In the genomic region with DNA sequence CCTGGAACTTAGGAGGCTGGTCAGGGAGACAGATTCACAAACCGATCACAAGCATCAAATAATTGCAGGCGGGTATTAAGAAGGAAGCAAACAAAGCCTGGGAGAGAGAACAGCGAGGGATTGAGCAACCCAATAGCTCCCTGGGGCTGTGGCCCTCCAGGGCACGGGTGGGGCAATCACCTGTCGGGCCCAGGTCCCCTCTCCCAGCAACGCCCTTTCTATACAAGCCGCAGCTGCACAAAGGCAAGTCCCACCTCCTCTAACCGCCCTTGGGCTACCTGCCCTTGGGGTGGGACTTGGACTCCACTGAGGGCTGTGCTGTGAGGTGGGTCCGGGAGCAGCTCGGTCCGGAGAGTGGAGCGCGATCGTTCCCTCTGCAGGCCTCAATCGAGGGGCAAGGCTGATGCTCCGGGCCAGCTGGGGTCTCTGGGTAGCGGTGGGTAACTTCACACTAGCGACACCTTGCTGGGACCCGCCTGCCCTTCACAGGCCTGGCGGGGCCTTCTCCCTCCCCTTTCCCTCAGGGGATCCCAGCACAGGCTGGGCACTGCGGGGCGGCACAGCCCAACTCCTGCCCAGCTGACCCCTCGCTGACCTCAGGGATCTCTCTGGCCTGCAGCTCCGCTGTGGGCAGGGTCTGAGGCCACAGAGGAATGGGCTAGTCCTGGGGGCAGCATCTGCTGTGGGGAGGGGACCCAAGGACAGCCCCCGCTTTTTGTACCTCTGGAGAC, we compare ENCODE assay signal across 9 cellular contexts. TPM values are rescaled to one million over a fixed set of nuclear protein-coding genes. Genes with fewer than 3 reads are reported as not detected.
DNase-seq lines count a peak whose midpoint lies in the region; ATAC-seq and TF ChIP-seq lines count a peak whose summit lies in the region.
"Had no signal": no experiment of that assay in that cellular context is flagged by ENCODE, and none has a peak within 500 bp of the region (broad histone marks: within the 10 kb centered on the region; RNA-seq: fewer than 3 reads in every experiment).

No MANE protein-coding gene starts in this region.

- peaks cover 3% of the 10 kb centered on the region for H3K4me1 ChIP-seq in KMS-11 (ENCODE audit: low read depth, poor library complexity, severe bottlenecking)
- peaks cover 0 to 34% (median 14%) of the 10 kb centered on the region in 4 donors for H3K4me1 ChIP-seq in tibial artery

- H3K27ac ChIP-seq in C4-2B = peak overlapping the region; percentile 99
- peak overlapping the region; percentile 50; the same call in 1 of the 2 replicates for H3K27ac ChIP-seq in KMS-11
- H3K27ac ChIP-seq in tibial artery = peak overlapping the region; percentile 50 to 66

- H3K27me3 ChIP-seq in KMS-11 (ENCODE audit: insufficient read depth, low read depth) = no peaks in the 10 kb centered on the region
- no peaks in the 10 kb centered on the region for H3K27me3 ChIP-seq in tibial artery

- peaks cover 71% of the 10 kb centered on the region for H3K4me1 Mint-ChIP-seq in activated naive CD8-positive, alpha-beta T cell treated with anti-CD3 and anti-CD28 coated beads for 36 hours

- peaks cover 8% of the 10 kb centered on the region; the same call in 1 of the 2 replicates for H3K36me3 ChIP-seq in KMS-11 (ENCODE audit: insufficient read depth)
- H3K36me3 ChIP-seq in tibial artery = peaks cover 21 to 39% (median 24%) of the 10 kb centered on the region in 3 donors

- H3K27me3 Mint-ChIP-seq in activated naive CD8-positive, alpha-beta T cell treated with anti-CD3 and anti-CD28 coated beads for 36 hours = no peaks in the 10 kb centered on the region

- intact Hi-C loops in tibial artery (cut with DNase I; ENCODE audit: low total_unique reads) = no loop called here

- H3K4me2 ChIP-seq in KMS-11 = peak overlapping the region; percentile 6; the same call in 1 of the 2 replicates

- H3K36me3 Mint-ChIP-seq in activated naive CD8-positive, alpha-beta T cell treated with anti-CD3 and anti-CD28 coated beads for 36 hours = peaks cover 61% of the 10 kb centered on the region

- H3K4me3 ChIP-seq in KMS-11 (IDR thresholded peaks at IDR 0.05; ENCODE audit: insufficient read depth, low read depth, low read length) (no peak overlapping the region), tibial artery (no peak overlapping the region)

- peak overlapping the region; percentile 93 for H3K27ac Mint-ChIP-seq in activated naive CD8-positive, alpha-beta T cell treated with anti-CD3 and anti-CD28 coated beads for 36 hours

- H4K20me1 ChIP-seq in KMS-11 (ENCODE audit: insufficient read depth) = no peaks in the 10 kb centered on the region

- DNase-seq in activated naive CD8-positive, alpha-beta T cell treated with anti-CD3 and anti-CD28 coated beads for 36 hours = peak; percentile 13
- DNase-seq in left kidney (ENCODE audit: low read depth, low spot score) (peak; percentile 32), tibial artery (peak in 1 of 2 donors; percentile 66), NCI-H1694 (lab: John Stamatoyannopoulos, UW) (no peak)
- no peak for DNase-seq in stimulated activated naive CD4-positive, alpha-beta T cell treated with Interleukin-2 at 50 U/mL for 16 hours (lab: John Stamatoyannopoulos, UW)

- peak; percentile 52 for TF ChIP-seq CTCF in C4-2B (conservative IDR thresholded peaks at IDR 0.05)
- no peak for TF ChIP-seq CTCF in KMS-11 (conservative IDR thresholded peaks at IDR 0.05; ENCODE audit: low read depth, low read length)
- TF ChIP-seq CTCF in tibial artery (IDR thresholded peaks at IDR 0.05) = no peak

- no peaks in the 10 kb centered on the region for H3K9me3 ChIP-seq in tibial artery

- ATAC-seq in GM18873 (IDR thresholded peaks at IDR 0.05; ENCODE audit: low FRiP score, unreplicated experiment) = no peak

- no peaks in the 10 kb centered on the region for H3K9me3 Mint-ChIP-seq in activated naive CD8-positive, alpha-beta T cell treated with anti-CD3 and anti-CD28 coated beads for 36 hours

- H2AFZ ChIP-seq in KMS-11 (ENCODE audit: low read depth) = peak overlapping the region; percentile 14; the same call in 1 of the 2 replicates

- H3K4me3 Mint-ChIP-seq in activated naive CD8-positive, alpha-beta T cell treated with anti-CD3 and anti-CD28 coated beads for 36 hours = peak overlapping the region; percentile 100

- peak overlapping the region; percentile 42; the same call in 1 of the 2 replicates for H3K9ac ChIP-seq in KMS-11

- H3K79me2 ChIP-seq in KMS-11 (ENCODE audit: insufficient read depth, low read depth) = no peaks in the 10 kb centered on the region; the same call in 1 of the 2 replicates

RNA-seq across cellular contexts. Expression of a gene that starts 8.0 kb away (rescaled TPM):
- 100 to 1,000 TPM; 556 to 557 TPM for total RNA-seq in activated naive CD8-positive, alpha-beta T cell treated with anti-CD3 and anti-CD28 coated beads for 36 hours

RNA-seq across cellular contexts. Expression of a gene that starts 8.3 kb away (rescaled TPM):
- 100 to 1,000 TPM; 130 to 140 TPM for total RNA-seq in activated naive CD8-positive, alpha-beta T cell treated with anti-CD3 and anti-CD28 coated beads for 36 hours

RNA-seq across cellular contexts. Expression of a gene that starts 11.3 kb away (rescaled TPM):
- total RNA-seq in activated naive CD8-positive, alpha-beta T cell treated with anti-CD3 and anti-CD28 coated beads for 36 hours = 100 to 1,000 TPM; 457 to 467 TPM

RNA-seq across cellular contexts. Expression of a gene that starts 18.6 kb away (rescaled TPM):
- 100 to 1,000 TPM; 203 to 208 TPM for total RNA-seq in activated naive CD8-positive, alpha-beta T cell treated with anti-CD3 and anti-CD28 coated beads for 36 hours

RNA-seq across cellular contexts. Expression of a gene that starts 18.8 kb away (rescaled TPM):
- total RNA-seq in activated naive CD8-positive, alpha-beta T cell treated with anti-CD3 and anti-CD28 coated beads for 36 hours = not detected
- total RNA-seq: dermis microvascular lymphatic vessel endothelial cell had no signal

Comparison
In these comparisons a context has a peak if more than half of its experiments do, and no peak if none do; other contexts are left out.
1. DNase-seq: peak in activated naive CD8-positive, alpha-beta T cell treated with anti-CD3 and anti-CD28 coated beads for 36 hours (single experiment) and left kidney (single experiment); none in stimulated activated naive CD4-positive, alpha-beta T cell treated with Interleukin-2 at 50 U/mL for 16 hours (single experiment) and NCI-H1694 (single experiment).
2. Peak in every context shown above with its lines, with median percentiles within 50 percentile points of each other: H3K27ac ChIP-seq.